23 cellular contexts compared by ENCODE assay signal in the genomic region with DNA sequence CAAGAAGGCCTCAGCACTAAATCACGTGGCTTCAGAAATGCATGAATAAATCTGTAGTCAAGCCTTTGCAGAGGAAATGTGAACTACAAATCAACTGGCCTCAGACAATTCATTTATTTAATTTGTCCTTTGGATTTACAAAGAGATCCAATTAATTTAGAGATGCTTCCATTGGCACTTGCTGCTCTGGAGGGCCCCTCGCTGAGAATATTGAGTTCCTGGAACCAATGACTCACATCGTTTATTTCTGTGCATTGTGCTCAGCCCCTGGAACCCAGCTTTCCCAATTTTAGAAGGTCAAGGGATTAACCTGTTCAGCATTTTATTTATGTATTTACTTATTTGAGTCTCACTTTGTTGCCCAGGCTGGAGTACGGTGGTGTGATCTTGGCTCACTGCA. TPM values are rescaled to one million over a fixed set of nuclear protein-coding genes. Genes with fewer than 3 reads are reported as not detected.
"Had no signal": no experiment of that assay in that cellular context is flagged by ENCODE, and none has a peak within 500 bp of the region (broad histone marks: within the 10 kb centered on the region; RNA-seq: fewer than 3 reads in every experiment).

No MANE protein-coding gene starts in this region.

- DNase-seq: IMR-90; Kasumi-1; MM.1S; NCI-H1092 treated with DMSO at 0.1 percent for 48 hours; NCI-H1436; NCI-H1694 treated with DMSO at 0.1 percent for 48 hours; NCI-H1930; NCI-H2081; NCI-H2107; NCI-H2227 treated with DMSO at 0.1 percent for 48 hours; NCI-H510A treated with DMSO at 0.1 percent for 48 hours; NCI-H526 treated with DMSO at 0.1 percent for 48 hours; NCI-H748 treated with DMSO at 0.1 percent for 48 hours; NK-92 treated with Interleukin-12 subunit alpha and Interleukin-12 subunit beta, amount 100 ng/mL, for 24 hours; PC-3; SHP77; SK-N-SH; SW 1271; T-cell had no signal

- H3K4me3 ChIP-seq: K562 had no signal

- H3K4me2 ChIP-seq: KMS-11, SK-N-SH had no signal

- H3K27ac ChIP-seq: KMS-11, RWPE1 had no signal

RNA-seq across cellular contexts. Expression of a gene that starts 47.2 kb away (rescaled TPM):
- total RNA-seq: M059J had no signal
